16 cellular contexts compared by ENCODE assay signal in genomic region chr2:63436488-63436887, GRCh38.
DNase-seq lines count a peak whose midpoint lies in the region; ATAC-seq and TF ChIP-seq lines count a peak whose summit lies in the region.
"Had no signal": no experiment of that assay in that cellular context is flagged by ENCODE, and none has a peak within 500 bp of the region (broad histone marks: within the 10 kb centered on the region; RNA-seq: fewer than 3 reads in every experiment).

No MANE protein-coding gene starts in this region.

- TF ChIP-seq CTCF in IMR-90 (conservative IDR thresholded peaks at IDR 0.05; ENCODE audit: low read depth, low read length) (no peak), choroid plexus epithelial cell (conservative IDR thresholded peaks at IDR 0.05; ENCODE audit: low read depth, low read length) (no peak)

- CTCF ChIA-PET in IMR-90 (lab: Yijun Ruan, JAX) = interaction anchor here (1.1 kb wide), 1 partner anchor 14 kb away, joined by 3 read pairs; no protein-coding TSS in a partner anchor

- no peaks in the 10 kb centered on the region for H3K9me3 Mint-ChIP-seq in stimulated activated effector memory CD8-positive, alpha-beta T cell treated with anti-CD3 and anti-CD28 coated beads, Interleukin-12 subunit alpha, Interleukin-12 subunit beta, amount 100 ng/mL, for 72 hours

- no peak overlapping the region for H2AFZ ChIP-seq in IMR-90 (replicated peaks; ENCODE audit: low read length, poor library complexity)

- no peaks in the 10 kb centered on the region for H3K79me1 ChIP-seq in IMR-90 (ENCODE audit: low read depth in 1 of 2, low read length in 2 of 2)

- H2BK120ac ChIP-seq in IMR-90 (ENCODE audit: low read depth, low read length) = no peak overlapping the region

- H3K4me1 ChIP-seq in IMR-90 (ENCODE audit: control insufficient read depth, insufficient read depth, low read length) = no peaks in the 10 kb centered on the region; the same call in 1 of the 2 replicates
- H3K4me1 ChIP-seq: HAP-1 had no signal

- no peak overlapping the region for H3K56ac ChIP-seq in IMR-90 (ENCODE audit: extremely low read depth, insufficient read depth, low read length)

- H2BK20ac ChIP-seq in IMR-90 (ENCODE audit: low read depth, low read length) = no peak overlapping the region

- no peak overlapping the region for H2BK5ac ChIP-seq in IMR-90 (ENCODE audit: low read depth, low read length, poor library complexity, severe bottlenecking)

- H3K23ac ChIP-seq in IMR-90 (ENCODE audit: low read depth, low read length) = no peak overlapping the region

- dilution Hi-C loops in IMR-90 (cut with HindIII; ENCODE audit: low sequenced_read_pairs, unreplicated experiment) = no loop called here

- H3K9me3 ChIP-seq in IMR-90 (ENCODE audit: control insufficient read depth, insufficient read depth, low read length) = no peaks in the 10 kb centered on the region
- H3K9me3 ChIP-seq: BLaER1, HAP-1 had no signal

- H3K18ac ChIP-seq in IMR-90 (ENCODE audit: low read depth, low read length) = no peak overlapping the region

- no peaks in the 10 kb centered on the region for H4K20me1 ChIP-seq in IMR-90 (ENCODE audit: insufficient read depth, low read length)
- H4K20me1 ChIP-seq: BLaER1 had no signal

- POLR2A ChIA-PET in IMR-90 (lab: Charles Lee; ENCODE audit: unreplicated experiment) = no interaction called here

- no peak overlapping the region for H3K27ac ChIP-seq in IMR-90 (ENCODE audit: insufficient read depth, low read length)
- H3K27ac ChIP-seq: BLaER1 had no signal

- no peak overlapping the region for H3K14ac ChIP-seq in IMR-90 (replicated peaks; ENCODE audit: low read depth, low read length)

- H3K27ac Mint-ChIP-seq in stimulated activated effector memory CD8-positive, alpha-beta T cell treated with anti-CD3 and anti-CD28 coated beads, Interleukin-12 subunit alpha, Interleukin-12 subunit beta, amount 100 ng/mL, for 72 hours = peak overlapping the region; percentile 57
- H3K27ac Mint-ChIP-seq: CD14-positive monocyte had no signal

- H3K4ac ChIP-seq in IMR-90 (ENCODE audit: low read depth, low read length) = no peak overlapping the region

- TF ChIP-seq RAD21 in IMR-90 (IDR thresholded peaks at IDR 0.05; ENCODE audit: low read length) = no peak

- no peaks in the 10 kb centered on the region for H3K27me3 ChIP-seq in IMR-90 (ENCODE audit: control insufficient read depth, insufficient read depth, low read length)
- H3K27me3 ChIP-seq: BLaER1 had no signal

- no peaks in the 10 kb centered on the region for H3K9me1 ChIP-seq in IMR-90 (ENCODE audit: insufficient read depth, low read length)

- H3K9ac ChIP-seq in IMR-90 (ENCODE audit: low read depth, low read length) = no peak overlapping the region
- H3K9ac ChIP-seq: BLaER1 had no signal

- no peaks in the 10 kb centered on the region for H3K36me3 Mint-ChIP-seq in stimulated activated effector memory CD8-positive, alpha-beta T cell treated with anti-CD3 and anti-CD28 coated beads, Interleukin-12 subunit alpha, Interleukin-12 subunit beta, amount 100 ng/mL, for 72 hours

- H2AK5ac ChIP-seq in IMR-90 (ENCODE audit: low read depth, low read length) = no peak overlapping the region

- H3K4me3 ChIP-seq in IMR-90 (ENCODE audit: insufficient read depth, low read depth, low read length) (no peak overlapping the region), choroid plexus epithelial cell (ENCODE audit: low read depth, low read length) (no peak overlapping the region)
- H3K4me3 ChIP-seq: BLaER1, HAP-1 had no signal

- intact Hi-C loops in IMR-90 (cut with micrococcal nuclease) = no loop called here

- peak; percentile 4 for DNase-seq in EH (ENCODE audit: low read depth)
- DNase-seq in IMR-90 = peak; percentile 37
- peak; percentile 15 for DNase-seq in choroid plexus epithelial cell (ENCODE audit: low read depth)
- DNase-seq in stimulated activated effector memory CD8-positive, alpha-beta T cell treated with anti-CD3 and anti-CD28 coated beads, Interleukin-12 subunit alpha, Interleukin-12 subunit beta, amount 100 ng/mL, for 72 hours (ENCODE audit: low spot score in 2 of 2) = no peak
- no peak for DNase-seq in SKM-1 treated with dmso at 0.1 percent for 144 hours (lab: John Stamatoyannopoulos, UW; ENCODE audit: unreplicated experiment)
- no peak for DNase-seq in MV-4-11 (lab: John Stamatoyannopoulos, UW)
- DNase-seq: 8988T; CD4-positive, alpha-beta memory T cell; DMS153; DMS79; GF-D8; GOT3 had no signal

- BruUV-seq in IMR-90 (replicated peaks; lab: Mats Ljungman, UMichigan) = no TSS peak

- peak; percentile 27; the same call in 1 of the 2 replicates for ATAC-seq in IMR-90 (ENCODE audit: low read depth)
- no peak for ATAC-seq in stimulated activated effector memory CD8-positive, alpha-beta T cell treated with anti-CD3 and anti-CD28 coated beads, Interleukin-12 subunit alpha, Interleukin-12 subunit beta, amount 100 ng/mL, for 72 hours
- no peak for ATAC-seq in GM18873 (IDR thresholded peaks at IDR 0.05; ENCODE audit: low FRiP score, unreplicated experiment)

- in situ Hi-C loops in IMR-90 (cut with MboI; ENCODE audit: low sequenced_read_pairs) = no loop called here

- H3K4me3 Mint-ChIP-seq in stimulated activated effector memory CD8-positive, alpha-beta T cell treated with anti-CD3 and anti-CD28 coated beads, Interleukin-12 subunit alpha, Interleukin-12 subunit beta, amount 100 ng/mL, for 72 hours = no peak overlapping the region
- H3K4me3 Mint-ChIP-seq: CD14-positive monocyte; CD4-positive, alpha-beta memory T cell had no signal

- no peak overlapping the region for H4K8ac ChIP-seq in IMR-90 (ENCODE audit: low read depth in 2 of 2, low read length in 2 of 2)

- no peak overlapping the region for H2AK9ac ChIP-seq in IMR-90 (replicated peaks; ENCODE audit: low read depth, low read length, poor library complexity)

- H4K91ac ChIP-seq in IMR-90 (ENCODE audit: insufficient read depth, low read depth, low read length) = no peak overlapping the region

- H3K4me2 ChIP-seq in IMR-90 (ENCODE audit: low read depth, low read length) = no peak overlapping the region
- H3K4me2 ChIP-seq: BLaER1 had no signal

- H2BK15ac ChIP-seq in IMR-90 (ENCODE audit: low read depth, low read length) = no peak overlapping the region

- H3K4me1 Mint-ChIP-seq in stimulated activated effector memory CD8-positive, alpha-beta T cell treated with anti-CD3 and anti-CD28 coated beads, Interleukin-12 subunit alpha, Interleukin-12 subunit beta, amount 100 ng/mL, for 72 hours = no peaks in the 10 kb centered on the region
- H3K4me1 Mint-ChIP-seq: CD14-positive monocyte; CD4-positive, alpha-beta memory T cell had no signal

- TF ChIP-seq POLR2A in IMR-90 (IDR thresholded peaks at IDR 0.05; ENCODE audit: low read depth, low read length) = no peak

- H4K5ac ChIP-seq in IMR-90 (ENCODE audit: low read depth, low read length) = no peak overlapping the region

- H3K36me3 ChIP-seq in IMR-90 (ENCODE audit: control insufficient read depth, insufficient read depth, low read length) = no peaks in the 10 kb centered on the region
- H3K36me3 ChIP-seq: BLaER1, HAP-1 had no signal

TF ChIP-seq in IMR-90, 13 proteins besides CTCF, POLR2A, EP300 and RAD21:
- TF ChIP-seq BHLHE40 (IDR thresholded peaks at IDR 0.05; ENCODE audit: low read depth, low read length) = no peak
- no peak for TF ChIP-seq ELK1 (IDR thresholded peaks at IDR 0.05; ENCODE audit: borderline replicate concordance, low read depth, low read length)
- no peak for TF ChIP-seq CEBPB (IDR thresholded peaks at IDR 0.05; ENCODE audit: low read depth, low read length)
- no peak for TF ChIP-seq MAZ (IDR thresholded peaks at IDR 0.05; ENCODE audit: borderline replicate concordance, low read depth, low read length)
- TF ChIP-seq SMC3 (IDR thresholded peaks at IDR 0.05; ENCODE audit: low read depth, low read length) = no peak
- TF ChIP-seq USF2 (IDR thresholded peaks at IDR 0.05; ENCODE audit: low read depth, low read length) = no peak
- TF ChIP-seq MAFK (IDR thresholded peaks at IDR 0.05; ENCODE audit: low read depth, low read length) = no peak
- no peak for TF ChIP-seq RFX5 (IDR thresholded peaks at IDR 0.05; ENCODE audit: low read depth, low read length)
- TF ChIP-seq MXI1 (IDR thresholded peaks at IDR 0.05; ENCODE audit: borderline replicate concordance, low read depth, low read length) = no peak
- TF ChIP-seq FOS (IDR thresholded peaks at IDR 0.05; ENCODE audit: low read depth, low read length) = no peak
- no peak for TF ChIP-seq NFE2L2 (IDR thresholded peaks at IDR 0.05; ENCODE audit: low read depth, low read length)
- TF ChIP-seq RCOR1 (IDR thresholded peaks at IDR 0.05; ENCODE audit: insufficient replicate concordance, low read length) = no peak
- no peak for TF ChIP-seq CHD1 (IDR thresholded peaks at IDR 0.05; ENCODE audit: low read depth, low read length)

Comparison
In these comparisons a context has a peak if more than half of its experiments do, and no peak if none do; other contexts are left out.
1. DNase-seq: peak in EH (single experiment), IMR-90 (single experiment) and choroid plexus epithelial cell (single experiment); none in stimulated activated effector memory CD8-positive, alpha-beta T cell treated with anti-CD3 and anti-CD28 coated beads, Interleukin-12 subunit alpha, Interleukin-12 subunit beta, amount 100 ng/mL, for 72 hours (0 of 2), SKM-1 treated with dmso at 0.1 percent for 144 hours (single experiment) and MV-4-11 (single experiment).